ENCODE assay signal across 21 cellular contexts in genomic region chr10:6482737-6483362, GRCh38.
DNase-seq lines count a peak whose midpoint lies in the region; ATAC-seq and TF ChIP-seq lines count a peak whose summit lies in the region.
"Had no signal": no experiment of that assay in that cellular context is flagged by ENCODE, and none has a peak within 500 bp of the region (broad histone marks: within the 10 kb centered on the region; RNA-seq: fewer than 3 reads in every experiment).

No MANE protein-coding gene starts in this region.

- H3K79me2 ChIP-seq in MM.1S (ENCODE audit: low read length), result no peaks in the 10 kb centered on the region

- H2AFZ ChIP-seq in MM.1S (ENCODE audit: low read length), result 0 out of 2 replicates have a peak overlapping the region, but pooled peaks have one; percentile 36
- H2AFZ ChIP-seq: neural progenitor cell had no signal

- no peaks in the 10 kb centered on the region for H3K9me2 ChIP-seq in MM.1S (replicated peaks; ENCODE audit: insufficient read depth, low read length)

- H3K36me3 ChIP-seq in MM.1S (replicated peaks; ENCODE audit: insufficient read depth, low read length), result no peaks in the 10 kb centered on the region
- H3K36me3 ChIP-seq in neutrophil, result no peaks in the 10 kb centered on the region
- H3K36me3 ChIP-seq: brain microvascular endothelial cell, neural progenitor cell had no signal

- intact Hi-C loops in activated CD4-positive, alpha-beta T cell treated with anti-CD3 and anti-CD28 coated beads, Interleukin-2, amount 10 ng/mL, durations not matched to agents 24 days and 14 days (cut with micrococcal nuclease), result loop anchor here (1.0 to 5.0 kb wide), 2 partner anchors 9 to 46 kb away; no protein-coding TSS in a partner anchor

- H3K4me3 Mint-ChIP-seq in activated CD4-positive, alpha-beta T cell treated with anti-CD3 and anti-CD28 coated beads, Interleukin-2, amount 10 ng/mL, durations not matched to agents 24 days and 14 days, result peak overlapping the region; percentile 31
- no peak overlapping the region for H3K4me3 Mint-ChIP-seq in activated naive CD8-positive, alpha-beta T cell treated with anti-CD3 and anti-CD28 coated beads for 36 hours
- H3K4me3 Mint-ChIP-seq: neural progenitor cell had no signal

- no peaks in the 10 kb centered on the region for H4K20me1 ChIP-seq in MM.1S (ENCODE audit: insufficient read depth, low read length)

- no peaks in the 10 kb centered on the region for H3F3A ChIP-seq in MM.1S (ENCODE audit: insufficient read depth, low read length)

- no peak overlapping the region for H3K9ac ChIP-seq in MM.1S (ENCODE audit: low read length)
- H3K9ac ChIP-seq: neural progenitor cell had no signal

- DNase-seq in activated CD4-positive, alpha-beta T cell treated with anti-CD3 and anti-CD28 coated beads, Interleukin-2, amount 10 ng/mL, durations not matched to agents 24 days and 14 days, result peak; percentile 71
- no peak for DNase-seq in activated CD4-positive, alpha-beta T cell treated with anti-CD3 and anti-CD28 coated beads, Interleukin-2, amount 50 U/mL, for 4 hours
- DNase-seq in MM.1S, result no peak
- DNase-seq in activated naive CD8-positive, alpha-beta T cell treated with anti-CD3 and anti-CD28 coated beads for 36 hours, result no peak
- DNase-seq in hippocampal formation (lab: John Stamatoyannopoulos, UW), result no peak
- DNase-seq in amygdala (lab: John Stamatoyannopoulos, UW), result no peak
- DNase-seq: 8988T; activated CD8-positive, alpha-beta memory T cell treated with anti-CD3 and anti-CD28 coated beads, Interleukin-2, amount 50 U/mL, for 4 hours; brain microvascular endothelial cell; head of caudate nucleus; left lung; midbrain; NCI-H1417; NK-92 treated with Interleukin-12 subunit alpha and Interleukin-12 subunit beta, amount 100 ng/mL, for 24 hours; stimulated activated CD4-positive, alpha-beta T cell treated with anti-CD3 and anti-CD28 coated beads, Interleukin-4, amount 100 ng/mL, for 1 hour; T-helper 9 cell had no signal

- peaks cover 6% of the 10 kb centered on the region for H3K9me3 Mint-ChIP-seq in activated CD4-positive, alpha-beta T cell treated with anti-CD3 and anti-CD28 coated beads, Interleukin-2, amount 10 ng/mL, durations not matched to agents 24 days and 14 days
- peaks cover 3% of the 10 kb centered on the region for H3K9me3 Mint-ChIP-seq in activated naive CD8-positive, alpha-beta T cell treated with anti-CD3 and anti-CD28 coated beads for 36 hours
- H3K9me3 Mint-ChIP-seq: neural progenitor cell had no signal

- H3K4me1 ChIP-seq in MM.1S (ENCODE audit: low read length) (no peaks in the 10 kb centered on the region), neutrophil (ENCODE audit: control insufficient read depth in 1 of 2, insufficient read depth in 1 of 2, low read depth in 1 of 2, low read length in 1 of 2) (peaks cover 18 to 19% of the 10 kb centered on the region in 2 experiments)
- H3K4me1 ChIP-seq: left lung, neural progenitor cell had no signal

- H3K4me3 ChIP-seq in MM.1S (ENCODE audit: low read length) (no peak overlapping the region), neutrophil (ENCODE audit: low read depth in 1 of 2, low read length in 1 of 2) (peak overlapping the region; percentile 10 to 38)
- H3K4me3 ChIP-seq: left lung, neural progenitor cell, smooth muscle cell had no signal

- peaks cover 46% of the 10 kb centered on the region for H3K4me1 Mint-ChIP-seq in activated CD4-positive, alpha-beta T cell treated with anti-CD3 and anti-CD28 coated beads, Interleukin-2, amount 10 ng/mL, durations not matched to agents 24 days and 14 days
- H3K4me1 Mint-ChIP-seq in activated naive CD8-positive, alpha-beta T cell treated with anti-CD3 and anti-CD28 coated beads for 36 hours, result peaks cover 36% of the 10 kb centered on the region
- H3K4me1 Mint-ChIP-seq: neural progenitor cell had no signal

- peaks cover 80% of the 10 kb centered on the region for H3K36me3 Mint-ChIP-seq in activated CD4-positive, alpha-beta T cell treated with anti-CD3 and anti-CD28 coated beads, Interleukin-2, amount 10 ng/mL, durations not matched to agents 24 days and 14 days (ENCODE audit: low read depth)
- H3K36me3 Mint-ChIP-seq in activated naive CD8-positive, alpha-beta T cell treated with anti-CD3 and anti-CD28 coated beads for 36 hours, result peaks cover 72% of the 10 kb centered on the region

- peak overlapping the region; percentile 58 for H3K27ac Mint-ChIP-seq in activated CD4-positive, alpha-beta T cell treated with anti-CD3 and anti-CD28 coated beads, Interleukin-2, amount 10 ng/mL, durations not matched to agents 24 days and 14 days
- H3K27ac Mint-ChIP-seq in activated naive CD8-positive, alpha-beta T cell treated with anti-CD3 and anti-CD28 coated beads for 36 hours, result peak overlapping the region; percentile 65
- H3K27ac Mint-ChIP-seq: neural progenitor cell had no signal

- no peaks in the 10 kb centered on the region for H3K27me3 ChIP-seq in MM.1S (replicated peaks; ENCODE audit: insufficient read depth, low read length)
- no peaks in the 10 kb centered on the region for H3K27me3 ChIP-seq in neutrophil
- H3K27me3 ChIP-seq: brain microvascular endothelial cell, left lung, neural progenitor cell had no signal

- TF ChIP-seq CTCF in MM.1S (IDR thresholded peaks at IDR 0.05; ENCODE audit: low read length), result no peak
- no peak for TF ChIP-seq CTCF in neutrophil (IDR thresholded peaks at IDR 0.05)

- no peaks in the 10 kb centered on the region for H3K27me3 Mint-ChIP-seq in activated CD4-positive, alpha-beta T cell treated with anti-CD3 and anti-CD28 coated beads, Interleukin-2, amount 10 ng/mL, durations not matched to agents 24 days and 14 days
- no peaks in the 10 kb centered on the region for H3K27me3 Mint-ChIP-seq in activated naive CD8-positive, alpha-beta T cell treated with anti-CD3 and anti-CD28 coated beads for 36 hours

- H3K27ac ChIP-seq in MM.1S (ENCODE audit: low read length) (no peak overlapping the region), neutrophil (peak overlapping the region; percentile 90)
- H3K27ac ChIP-seq: brain microvascular endothelial cell, neural progenitor cell had no signal

- H3K9me3 ChIP-seq in MM.1S (replicated peaks; ENCODE audit: insufficient read depth, low read length) (no peaks in the 10 kb centered on the region), neutrophil (no peaks in the 10 kb centered on the region)
- H3K9me3 ChIP-seq: left lung had no signal

- no peak for ATAC-seq in GM18861 (IDR thresholded peaks at IDR 0.05; ENCODE audit: unreplicated experiment)
- ATAC-seq: HepG2, left lung had no signal

- H3K4me2 ChIP-seq in MM.1S (ENCODE audit: low read depth, low read length), result peak overlapping the region; percentile 21; the same call in 1 of the 2 replicates
- H3K4me2 ChIP-seq: neural progenitor cell, smooth muscle cell had no signal
